1 cellular context compared by ENCODE assay signal in the genomic region with DNA sequence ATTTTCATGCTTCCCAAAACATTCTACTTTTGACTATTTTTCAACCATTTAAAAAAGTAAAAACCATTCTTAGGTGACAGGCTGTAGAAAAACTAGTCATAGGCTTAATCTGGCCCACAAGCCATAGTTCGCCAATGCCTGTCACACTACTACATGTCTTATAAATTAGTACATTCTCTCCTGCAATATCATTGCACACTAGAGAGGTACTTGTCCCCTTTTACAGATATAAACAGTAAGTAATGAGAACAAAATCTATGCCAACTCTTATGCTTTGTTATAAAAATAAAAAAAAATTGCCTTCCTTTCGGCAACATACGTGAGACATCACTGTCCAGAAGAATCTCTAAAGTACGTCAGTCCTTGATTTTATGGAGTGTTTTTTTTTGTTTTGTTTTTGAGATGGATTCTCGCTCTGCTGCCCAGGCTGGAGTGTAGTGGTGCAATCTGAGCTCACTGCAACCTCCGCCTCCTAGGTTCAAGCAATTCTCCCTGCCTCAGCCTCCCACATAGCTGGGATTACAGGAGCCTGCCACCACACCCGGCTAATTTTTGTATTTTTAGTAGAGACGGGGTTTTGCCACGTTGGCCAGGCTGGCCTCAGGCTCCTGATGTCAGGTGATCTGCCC.
TF ChIP-seq lines count a peak whose summit lies in the region.

No MANE protein-coding gene starts in this region.

TF ChIP-seq in IMR-90, 13 proteins besides CTCF, POLR2A, EP300 and RAD21:
- TF ChIP-seq NFE2L2 (IDR thresholded peaks at IDR 0.05; ENCODE audit: low read depth, low read length) (no peak), MAZ (IDR thresholded peaks at IDR 0.05; ENCODE audit: borderline replicate concordance, low read depth, low read length) (no peak), CEBPB (IDR thresholded peaks at IDR 0.05; ENCODE audit: low read depth, low read length) (no peak)
